10 cellular contexts compared by ENCODE assay signal in the genomic region with DNA sequence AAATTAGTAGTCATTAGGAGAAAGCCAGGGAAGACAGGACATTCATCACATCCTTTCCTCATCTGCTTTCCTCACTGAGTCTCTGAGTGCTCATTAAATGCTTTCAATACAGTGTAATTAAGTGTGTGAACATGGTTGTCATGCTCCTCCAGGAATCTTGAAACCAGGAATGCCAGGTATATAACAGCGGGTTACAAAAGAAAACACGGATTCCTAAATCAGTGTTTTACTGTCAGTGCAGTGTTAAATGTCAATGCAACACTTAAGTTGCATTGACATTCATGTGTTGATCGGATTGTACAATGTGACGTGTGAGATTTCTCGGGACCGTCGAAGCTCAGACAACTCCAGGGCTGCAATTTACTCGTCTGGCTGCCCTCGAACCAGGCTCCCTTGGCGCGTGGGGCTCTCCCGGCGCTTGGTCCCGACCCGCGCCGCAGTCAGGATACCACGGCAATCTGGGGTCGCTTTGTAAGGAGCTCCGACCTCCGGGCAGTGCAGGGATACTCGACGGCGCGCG. TPM values are rescaled to one million over a fixed set of nuclear protein-coding genes. Genes with fewer than 3 reads are reported as not detected.
A peak's percentile ranks its signal among the peaks of the same experiment; 100 is the strongest.
DNase-seq lines count a peak whose midpoint lies in the region; ATAC-seq and TF ChIP-seq lines count a peak whose summit lies in the region.
"Had no signal": no experiment of that assay in that cellular context is flagged by ENCODE, and none has a peak within 500 bp of the region (broad histone marks: within the 10 kb centered on the region; RNA-seq: fewer than 3 reads in every experiment).

No MANE protein-coding gene starts in this region.

- H3K36me3 Mint-ChIP-seq in central memory CD8-positive, alpha-beta T cell (ENCODE audit: insufficient read depth), result peaks cover 34% of the 10 kb centered on the region
- peaks cover 0 to 12% (median 0%) of the 10 kb centered on the region in 5 donors for H3K36me3 Mint-ChIP-seq in naive thymus-derived CD4-positive, alpha-beta T cell

- H3K4me1 Mint-ChIP-seq in central memory CD8-positive, alpha-beta T cell, result peaks cover 5% of the 10 kb centered on the region
- H3K4me1 Mint-ChIP-seq in naive thymus-derived CD4-positive, alpha-beta T cell, result peaks cover 0 to 28% (median 15%) of the 10 kb centered on the region in 7 donors

- H3K27ac ChIP-seq in BLaER1 treated with 17β-estradiol and CSF1 and Interleukin-3, amounts not matched to agents 10 nM and 100 nM, result peak overlapping the region; percentile 41 to 98 (median 94); a peak in 21 of 22 replicates
- H3K27ac ChIP-seq in naive thymus-derived CD4-positive, alpha-beta T cell (ENCODE audit: low read depth, low read length), result no peak overlapping the region
- H3K27ac ChIP-seq in tibial artery, result no peak overlapping the region
- H3K27ac ChIP-seq: epithelial cell of prostate, vagina had no signal

- peak overlapping the region; percentile 58 to 97 (median 73) for H3K9ac ChIP-seq in BLaER1 treated with 17β-estradiol and CSF1 and Interleukin-3, amounts not matched to agents 10 nM and 100 nM

- TF ChIP-seq CTCF in tibial artery (IDR thresholded peaks at IDR 0.05), result no peak

- no peaks in the 10 kb centered on the region for H3K36me3 ChIP-seq in BLaER1 treated with 17β-estradiol and CSF1 and Interleukin-3, amounts not matched to agents 10 nM and 100 nM
- H3K36me3 ChIP-seq in H7 (replicated peaks; ENCODE audit: control insufficient read depth, insufficient read depth, low read length) (no peaks in the 10 kb centered on the region), tibial artery (no peaks in the 10 kb centered on the region)
- H3K36me3 ChIP-seq in naive thymus-derived CD4-positive, alpha-beta T cell (ENCODE audit: control insufficient read depth in 2 of 3, insufficient read depth in 3 of 3, low read length in 3 of 3), result no peaks in the 10 kb centered on the region
- H3K36me3 ChIP-seq: vagina had no signal

- H3K9me3 Mint-ChIP-seq in central memory CD8-positive, alpha-beta T cell, result no peaks in the 10 kb centered on the region
- peaks cover 0 to 52% (median 17%) of the 10 kb centered on the region in 11 donors for H3K9me3 Mint-ChIP-seq in naive thymus-derived CD4-positive, alpha-beta T cell

- H3K4me3 Mint-ChIP-seq in central memory CD8-positive, alpha-beta T cell, result peak overlapping the region; percentile 36
- H3K4me3 Mint-ChIP-seq in naive thymus-derived CD4-positive, alpha-beta T cell, result peak overlapping the region in 8 of 10 donors; percentile 14 to 75 (median 45)

- peaks cover 67% of the 10 kb centered on the region for H3K27me3 Mint-ChIP-seq in central memory CD8-positive, alpha-beta T cell
- peaks cover 53 to 77% (median 61%) of the 10 kb centered on the region in 5 donors for H3K27me3 Mint-ChIP-seq in naive thymus-derived CD4-positive, alpha-beta T cell

- peaks cover 0 to 15% (median 0%) of the 10 kb centered on the region in 11 experiments; a peak in 7 of 22 replicates for H4K20me1 ChIP-seq in BLaER1 treated with 17β-estradiol and CSF1 and Interleukin-3, amounts not matched to agents 10 nM and 100 nM

- CTCF ChIA-PET in naive thymus-derived CD4-positive, alpha-beta T cell (lab: Charles Lee), result no interaction called here

- peaks cover 12 to 22% (median 14%) of the 10 kb centered on the region in 11 experiments; a peak in 20 of 22 replicates for H3K9me3 ChIP-seq in BLaER1 treated with 17β-estradiol and CSF1 and Interleukin-3, amounts not matched to agents 10 nM and 100 nM (replicated peaks in 1 of 11)
- peaks cover 0 to 4% (median 0%) of the 10 kb centered on the region in 3 experiments for H3K9me3 ChIP-seq in naive thymus-derived CD4-positive, alpha-beta T cell (ENCODE audit: control insufficient read depth in 2 of 3, low read length in 3 of 3)
- H3K9me3 ChIP-seq in tibial artery, result peaks cover 0 to 7% (median 0%) of the 10 kb centered on the region in 3 donors
- H3K9me3 ChIP-seq: vagina had no signal

- peak overlapping the region; percentile 55 to 88 (median 75) for H3K4me2 ChIP-seq in BLaER1 treated with 17β-estradiol and CSF1 and Interleukin-3, amounts not matched to agents 10 nM and 100 nM

- intact Hi-C loops in naive thymus-derived CD4-positive, alpha-beta T cell (cut with micrococcal nuclease), result loop anchor here (5.0 to 10.0 kb wide), 4 partner anchors 132 to 850 kb away; a partner anchor contains a TSS
- intact Hi-C loops in tibial artery (cut with DNase I; ENCODE audit: low total_unique reads), result loop anchor here (10.0 kb wide), 2 partner anchors 90 to 340 kb away; a partner anchor contains a TSS

- peaks cover 13 to 40% (median 32%) of the 10 kb centered on the region in 10 experiments for H3K4me1 ChIP-seq in BLaER1 treated with 17β-estradiol and CSF1 and Interleukin-3, amounts not matched to agents 10 nM and 100 nM
- H3K4me1 ChIP-seq in naive thymus-derived CD4-positive, alpha-beta T cell (ENCODE audit: control insufficient read depth in 2 of 2, insufficient read depth in 2 of 2, low read length in 2 of 2), result peaks cover 7 to 8% of the 10 kb centered on the region in 2 donors
- peaks cover 0 to 19% (median 11%) of the 10 kb centered on the region in 4 donors for H3K4me1 ChIP-seq in tibial artery

- no peak overlapping the region for H3K27ac Mint-ChIP-seq in central memory CD8-positive, alpha-beta T cell (ENCODE audit: low read depth)
- peak overlapping the region in 6 of 9 donors; percentile 25 to 92 (median 46) for H3K27ac Mint-ChIP-seq in naive thymus-derived CD4-positive, alpha-beta T cell

- peaks cover 58 to 88% (median 80%) of the 10 kb centered on the region in 11 experiments for H3K27me3 ChIP-seq in BLaER1 treated with 17β-estradiol and CSF1 and Interleukin-3, amounts not matched to agents 10 nM and 100 nM
- H3K27me3 ChIP-seq in H7 (ENCODE audit: control insufficient read depth, insufficient read depth, low read length) (peaks cover 87% of the 10 kb centered on the region), tibial artery (peaks cover 12 to 66% of the 10 kb centered on the region in 2 donors)
- H3K27me3 ChIP-seq in naive thymus-derived CD4-positive, alpha-beta T cell (ENCODE audit: control insufficient read depth in 2 of 2, insufficient read depth in 2 of 2, low read length in 2 of 2), result peaks cover 26 to 52% of the 10 kb centered on the region in 2 donors

- ATAC-seq in central memory CD8-positive, alpha-beta T cell (replicated peaks; ENCODE audit: extremely low read depth, poor library complexity, severe bottlenecking), result no peak
- ATAC-seq in naive thymus-derived CD4-positive, alpha-beta T cell, result no peak

- DNase-seq in H7 (peak; percentile 23), tibial artery (no peak), DMS53 (lab: John Stamatoyannopoulos, UW) (no peak)
- no peak for DNase-seq in central memory CD8-positive, alpha-beta T cell (ENCODE audit: low spot score in 2 of 2)
- DNase-seq in naive thymus-derived CD4-positive, alpha-beta T cell, result peak in 2 of 9 donors; percentile 5 to 14
- no peak for DNase-seq in activated effector memory CD4-positive, alpha-beta T cell treated with Interleukin-2 at 50 U/mL for 16 hours
- DNase-seq in effector CD8-positive, alpha-beta T cell (lab: John Stamatoyannopoulos, UW), result no peak

- H3K4me3 ChIP-seq in BLaER1 treated with 17β-estradiol and CSF1 and Interleukin-3, amounts not matched to agents 10 nM and 100 nM, result peak overlapping the region; percentile 50 to 70 (median 60)
- H3K4me3 ChIP-seq in H7 (ENCODE audit: insufficient read depth, low read depth, low read length) (peak overlapping the region; percentile 47), tibial artery (peak overlapping the region in 1 of 2 donors; percentile 3)
- no peak overlapping the region for H3K4me3 ChIP-seq in naive thymus-derived CD4-positive, alpha-beta T cell (ENCODE audit: low read length)

- POLR2A ChIA-PET in naive thymus-derived CD4-positive, alpha-beta T cell (lab: Charles Lee), result interaction anchor here (0.6 to 3.3 kb wide), 4 partner anchors 16 to 92 kb away, joined by 3 to 11 read pairs (median 6); a partner anchor contains a TSS

RNA-seq across cellular contexts. Expression of a gene that starts 0.5 kb away (rescaled TPM):
- total RNA-seq in H7 (2014; rRNA removed; shearing (Covaris generic)), result not detected in 2 replicates
- total RNA-seq in naive thymus-derived CD4-positive, alpha-beta T cell, result under 1 TPM in 2 of 5 experiments, not detected in 3; 0.46 to 0.93 TPM
- polyA plus RNA-seq in naive thymus-derived CD4-positive, alpha-beta T cell, result not detected
- total RNA-seq: vagina had no signal

RNA-seq across cellular contexts. Expression of a gene that starts 23.9 kb away (rescaled TPM):
- total RNA-seq in H7 (2014; rRNA removed; shearing (Covaris generic)), result 1.3 and 4.1 TPM in 2 replicates
- 10 to 100 TPM; 42.4 to 80.5 (median 55.3) TPM for total RNA-seq in naive thymus-derived CD4-positive, alpha-beta T cell
- polyA plus RNA-seq in naive thymus-derived CD4-positive, alpha-beta T cell, result 10 to 100 TPM; 26.1 to 28.0 TPM

RNA-seq across cellular contexts. Expression of a gene that starts 28.7 kb away (rescaled TPM):
- total RNA-seq in H7 (2014; rRNA removed; shearing (Covaris generic)), result 1.1 and 1.8 TPM in 2 replicates
- total RNA-seq in naive thymus-derived CD4-positive, alpha-beta T cell, result 10 to 100 TPM; 33.9 to 83.7 (median 51.2) TPM
- 10 to 100 TPM; 60.0 to 67.8 TPM for polyA plus RNA-seq in naive thymus-derived CD4-positive, alpha-beta T cell

Comparison
In these comparisons a context has a peak if more than half of its experiments do, and no peak if none do; other contexts are left out.
1. H3K27ac ChIP-seq: peak in BLaER1 treated with 17β-estradiol and CSF1 and Interleukin-3, amounts not matched to agents 10 nM and 100 nM (11 of 11); none in naive thymus-derived CD4-positive, alpha-beta T cell (single experiment) and tibial artery (0 of 2).
2. RNA of a gene that starts 28.7 kb away (total RNA-seq): 33.9 to 83.7 TPM in naive thymus-derived CD4-positive, alpha-beta T cell; 1.1 to 1.8 TPM in H7; every median in the first group is over 10 times any median in the second.